1 cellular context compared by ENCODE assay signal in genomic region chr7:144220531-144220930, GRCh38. TPM values are rescaled to one million over a fixed set of nuclear protein-coding genes. Genes with fewer than 3 reads are reported as not detected.
"Had no signal": no experiment of that assay in that cellular context is flagged by ENCODE, and none has a peak within 500 bp of the region (broad histone marks: within the 10 kb centered on the region; RNA-seq: fewer than 3 reads in every experiment).

No MANE protein-coding gene starts in this region.

RNA-seq across cellular contexts. Expression of gene OR2A42, which starts 18.9 kb away (rescaled TPM):
- total RNA-seq: G401 had no signal

RNA-seq across cellular contexts. Expression of gene ARHGEF35, which starts 24.9 kb away (rescaled TPM):
- total RNA-seq: G401 had no signal

RNA-seq across cellular contexts. Expression of gene CTAGE4, which starts 37.3 kb away (rescaled TPM):
- total RNA-seq: G401 had no signal

RNA-seq across cellular contexts. Expression of gene OR2A7, which starts 44.1 kb away (rescaled TPM):
- total RNA-seq: G401 had no signal

RNA-seq across cellular contexts. Expression of gene CTAGE8, which starts 48.6 kb away (rescaled TPM):
- total RNA-seq: G401 had no signal
